In the genomic region with DNA sequence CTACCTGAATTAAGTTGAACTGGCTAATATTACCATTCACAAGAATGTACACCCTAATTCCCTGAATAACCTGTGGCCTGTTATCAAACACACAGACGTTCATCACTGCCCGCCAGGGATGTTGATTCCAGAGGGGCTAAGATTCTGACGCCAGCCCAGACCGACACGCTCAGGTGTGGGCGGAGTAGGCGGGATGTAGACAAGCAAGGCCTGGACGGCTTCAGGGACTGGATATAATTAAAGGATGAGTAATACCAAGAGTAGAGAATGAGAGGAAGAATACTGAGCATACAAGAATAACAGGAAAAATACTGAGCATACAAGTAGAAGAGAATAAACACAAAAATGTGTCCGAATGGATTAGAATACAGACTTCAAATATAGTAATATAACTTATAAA, we compare ENCODE assay signal across 20 cellular contexts. TPM values are rescaled to one million over a fixed set of nuclear protein-coding genes. Genes with fewer than 3 reads are reported as not detected.
A peak's percentile ranks its signal among the peaks of the same experiment; 100 is the strongest.
DNase-seq lines count a peak whose midpoint lies in the region; ATAC-seq and TF ChIP-seq lines count a peak whose summit lies in the region.
"Had no signal": no experiment of that assay in that cellular context is flagged by ENCODE, and none has a peak within 500 bp of the region (broad histone marks: within the 10 kb centered on the region; RNA-seq: fewer than 3 reads in every experiment).

No MANE protein-coding gene starts in this region.

- H3K4me1 ChIP-seq in breast epithelium (no peaks in the 10 kb centered on the region), adipocyte (ENCODE audit: control insufficient read depth, insufficient read depth, low read length) (no peaks in the 10 kb centered on the region), neuronal stem cell (ENCODE audit: control insufficient read depth in 2 of 2, insufficient read depth in 1 of 2, low read depth in 1 of 2, low read length in 2 of 2) (no peaks in the 10 kb centered on the region)

- H3K79me1 ChIP-seq in neuronal stem cell (ENCODE audit: low read depth, low read length), result no peaks in the 10 kb centered on the region

- TF ChIP-seq POLR2A in breast epithelium (IDR thresholded peaks at IDR 0.05), result no peak

- TF ChIP-seq CTCF in breast epithelium (IDR thresholded peaks at IDR 0.05), result no peak
- TF ChIP-seq CTCF in MCF 10A (IDR thresholded peaks at IDR 0.05; ENCODE audit: unreplicated experiment), result no peak

- no peak overlapping the region for H4K91ac ChIP-seq in neuronal stem cell (ENCODE audit: low read depth, low read length, poor library complexity)

- H3K27ac ChIP-seq in breast epithelium (peak overlapping the region; percentile 8 to 40), neuronal stem cell (replicated peaks; ENCODE audit: low read length) (no peak overlapping the region)
- H3K27ac ChIP-seq: cardiac muscle cell, HL-60, upper lobe of left lung had no signal

- H3K27me3 ChIP-seq in breast epithelium (no peaks in the 10 kb centered on the region), adipocyte (replicated peaks; ENCODE audit: control insufficient read depth, insufficient read depth, low read length) (no peaks in the 10 kb centered on the region), neuronal stem cell (ENCODE audit: control insufficient read depth in 3 of 3, insufficient read depth in 3 of 3, low read depth in 1 of 3, low read length in 3 of 3) (no peaks in the 10 kb centered on the region)
- H3K27me3 ChIP-seq: cardiac muscle cell, upper lobe of left lung had no signal

- no peaks in the 10 kb centered on the region for H3K36me3 Mint-ChIP-seq in MCF 10A (ENCODE audit: insufficient read depth, unreplicated experiment)
- no peaks in the 10 kb centered on the region for H3K36me3 Mint-ChIP-seq in stimulated activated effector memory CD8-positive, alpha-beta T cell treated with anti-CD3 and anti-CD28 coated beads, Interleukin-12 subunit alpha, Interleukin-12 subunit beta, amount 100 ng/mL, for 72 hours

- H3K18ac ChIP-seq in neuronal stem cell (ENCODE audit: low read length), result no peak overlapping the region

- no peak for ATAC-seq in stimulated activated effector memory CD8-positive, alpha-beta T cell treated with anti-CD3 and anti-CD28 coated beads, Interleukin-12 subunit alpha, Interleukin-12 subunit beta, amount 100 ng/mL, for 72 hours
- ATAC-seq in HG02759 (IDR thresholded peaks at IDR 0.05; ENCODE audit: unreplicated experiment), result no peak
- ATAC-seq: right cardiac atrium had no signal

- H3K14ac ChIP-seq in neuronal stem cell (ENCODE audit: low read length), result no peak overlapping the region

- H2AK5ac ChIP-seq in neuronal stem cell (ENCODE audit: low read depth, low read length), result no peak overlapping the region

- WGBS in neuronal stem cell (ENCODE audit: extremely low coverage in 2 of 2, insufficient read length in 2 of 2, insufficient replicate concordance in 1 of 2), 2 donors, result no CpG with 5 or more reads among the region's 9 CpGs

- no peak overlapping the region for H3K27ac Mint-ChIP-seq in MCF 10A (ENCODE audit: low read depth, unreplicated experiment)
- H3K27ac Mint-ChIP-seq in stimulated activated effector memory CD8-positive, alpha-beta T cell treated with anti-CD3 and anti-CD28 coated beads, Interleukin-12 subunit alpha, Interleukin-12 subunit beta, amount 100 ng/mL, for 72 hours, result peak overlapping the region; percentile 35
- H3K27ac Mint-ChIP-seq: activated T-cell treated with anti-CD3 and anti-CD28 coated beads, Interleukin-2, amount 50 U/mL, for 24 hours; B cell; immature natural killer cell had no signal

- POLR2A ChIA-PET in MCF 10A (lab: Yijun Ruan, JAX), result no interaction called here

- no peak overlapping the region for H4K8ac ChIP-seq in neuronal stem cell (ENCODE audit: low read depth, low read length)

- H3K4me1 Mint-ChIP-seq in MCF 10A (ENCODE audit: insufficient read depth, unreplicated experiment), result peaks cover 6% of the 10 kb centered on the region
- H3K4me1 Mint-ChIP-seq in stimulated activated effector memory CD8-positive, alpha-beta T cell treated with anti-CD3 and anti-CD28 coated beads, Interleukin-12 subunit alpha, Interleukin-12 subunit beta, amount 100 ng/mL, for 72 hours, result no peaks in the 10 kb centered on the region
- H3K4me1 Mint-ChIP-seq: B cell, immature natural killer cell had no signal

- H3K9ac ChIP-seq in adipocyte (ENCODE audit: low read length) (no peak overlapping the region), neuronal stem cell (ENCODE audit: low read depth, low read length, poor library complexity) (no peak overlapping the region)

- H2AFZ ChIP-seq in neuronal stem cell (ENCODE audit: low read length), result no peak overlapping the region

- CTCF ChIA-PET in MCF 10A (lab: Yijun Ruan, JAX), result no interaction called here

- no peak overlapping the region for H2BK5ac ChIP-seq in neuronal stem cell (ENCODE audit: low read length)

- no peak overlapping the region for H2BK120ac ChIP-seq in neuronal stem cell (ENCODE audit: low read depth, low read length)

- no peak overlapping the region for H3K23ac ChIP-seq in neuronal stem cell (ENCODE audit: low read depth, low read length, poor library complexity)

- H3K36me3 ChIP-seq in breast epithelium, result no peaks in the 10 kb centered on the region
- H3K36me3 ChIP-seq in adipocyte (ENCODE audit: control insufficient read depth, insufficient read depth, low read length, severe bottlenecking), result no peaks in the 10 kb centered on the region
- no peaks in the 10 kb centered on the region for H3K36me3 ChIP-seq in neuronal stem cell (replicated peaks in 1 of 2; ENCODE audit: control insufficient read depth in 2 of 2, insufficient read depth in 2 of 2, low read length in 2 of 2)
- H3K36me3 ChIP-seq: cardiac muscle cell, upper lobe of left lung had no signal

- H3K27me3 Mint-ChIP-seq in MCF 10A (ENCODE audit: insufficient read depth, unreplicated experiment), result no peaks in the 10 kb centered on the region
- H3K27me3 Mint-ChIP-seq: activated T-cell treated with anti-CD3 and anti-CD28 coated beads, Interleukin-2, amount 50 U/mL, for 24 hours; B cell had no signal

- no peak overlapping the region for H2BK12ac ChIP-seq in neuronal stem cell (ENCODE audit: low read length)

- no peak overlapping the region for H3K4me3 ChIP-seq in breast epithelium
- H3K4me3 ChIP-seq in adipocyte (ENCODE audit: low read length), result no peak overlapping the region
- no peak overlapping the region for H3K4me3 ChIP-seq in neuronal stem cell (ENCODE audit: low read length in 2 of 2)
- H3K4me3 ChIP-seq: cardiac muscle cell, upper lobe of left lung had no signal

- no peaks in the 10 kb centered on the region for H3K9me3 ChIP-seq in breast epithelium
- peaks cover 4% of the 10 kb centered on the region for H3K9me3 ChIP-seq in adipocyte (ENCODE audit: control insufficient read depth, low read length)
- peaks cover 0 to 3% of the 10 kb centered on the region in 2 donors for H3K9me3 ChIP-seq in neuronal stem cell (replicated peaks in 1 of 2; ENCODE audit: control insufficient read depth in 2 of 2, insufficient read depth in 1 of 2, low read depth in 1 of 2, low read length in 2 of 2)
- H3K9me3 ChIP-seq: upper lobe of left lung had no signal

- intact Hi-C loops in breast epithelium (cut with DNase I; ENCODE audit: low total_unique reads) (no loop called here), MCF 10A (cut with micrococcal nuclease) (no loop called here)

- peaks cover 3% of the 10 kb centered on the region for H3K9me3 Mint-ChIP-seq in MCF 10A (ENCODE audit: unreplicated experiment)
- no peaks in the 10 kb centered on the region for H3K9me3 Mint-ChIP-seq in stimulated activated effector memory CD8-positive, alpha-beta T cell treated with anti-CD3 and anti-CD28 coated beads, Interleukin-12 subunit alpha, Interleukin-12 subunit beta, amount 100 ng/mL, for 72 hours
- H3K9me3 Mint-ChIP-seq: immature natural killer cell had no signal

- H2BK15ac ChIP-seq in neuronal stem cell (ENCODE audit: low read length), result no peak overlapping the region

- H3K4me3 Mint-ChIP-seq in MCF 10A (ENCODE audit: unreplicated experiment), result no peak overlapping the region
- no peak overlapping the region for H3K4me3 Mint-ChIP-seq in stimulated activated effector memory CD8-positive, alpha-beta T cell treated with anti-CD3 and anti-CD28 coated beads, Interleukin-12 subunit alpha, Interleukin-12 subunit beta, amount 100 ng/mL, for 72 hours
- H3K4me3 Mint-ChIP-seq: activated T-cell treated with anti-CD3 and anti-CD28 coated beads, Interleukin-2, amount 50 U/mL, for 24 hours; B cell; immature natural killer cell had no signal

- DNase-seq in breast epithelium (ENCODE audit: low spot score in 2 of 2) (no peak), MCF 10A (ENCODE audit: unreplicated experiment) (no peak), adipocyte (ENCODE audit: low read depth) (peak; percentile 23), islet precursor cell (peak; percentile 83), neuronal stem cell (ENCODE audit: low spot score) (no peak), cortex of kidney (lab: John Stamatoyannopoulos, UW) (no peak)
- no peak for DNase-seq in stimulated activated effector memory CD8-positive, alpha-beta T cell treated with anti-CD3 and anti-CD28 coated beads, Interleukin-12 subunit alpha, Interleukin-12 subunit beta, amount 100 ng/mL, for 72 hours (ENCODE audit: low spot score in 2 of 2)
- DNase-seq: activated CD8-positive, alpha-beta memory T cell treated with anti-CD3 and anti-CD28 coated beads for 24 hours; activated T-cell treated with anti-CD3 and anti-CD28 coated beads, Interleukin-2, amount 50 U/mL, for 24 hours; amniotic stem cell; immature natural killer cell; NCI-H2081 treated with DMSO at 0.1 percent for 48 hours; NCI-H510A; right cardiac atrium; stimulated activated CD8-positive, alpha-beta memory T cell treated with anti-CD3 and anti-CD28 coated beads, Interleukin-4, amount 100 ng/mL, for 48 hours; upper lobe of left lung had no signal

- BruUV-seq in MCF 10A (replicated peaks; lab: Mats Ljungman, UMichigan), result no TSS peak

- no peak overlapping the region for H3K4ac ChIP-seq in neuronal stem cell (ENCODE audit: low read length)

- no peak overlapping the region for H3K4me2 ChIP-seq in neuronal stem cell (ENCODE audit: insufficient read depth, low read length, poor library complexity, severe bottlenecking)

RNA-seq across cellular contexts. Expression of a gene that starts 29.0 kb away (rescaled TPM):
- total RNA-seq in breast epithelium, result 1 to 10 TPM; 1.6 to 5.7 (median 5.0) TPM
- total RNA-seq in MCF 10A (2022), result 1.2 and 1.3 TPM in 2 replicates
- polyA plus RNA-seq in neuronal stem cell (2013, experiment 1 of 2), result 0.40 TPM
- 0.35 TPM for polyA plus RNA-seq in neuronal stem cell (2013, experiment 2 of 2)

Comparison
In these comparisons a context has a peak if more than half of its experiments do, and no peak if none do; other contexts are left out.
1. DNase-seq: peak in adipocyte (single experiment) and islet precursor cell (single experiment); none in breast epithelium (0 of 2), MCF 10A (single experiment), stimulated activated effector memory CD8-positive, alpha-beta T cell treated with anti-CD3 and anti-CD28 coated beads, Interleukin-12 subunit alpha, Interleukin-12 subunit beta, amount 100 ng/mL, for 72 hours (0 of 2), neuronal stem cell (single experiment) and cortex of kidney (single experiment).